Comparison of ENCODE assay signal across 7 cellular contexts in genomic region chr6:57350316-57350842, GRCh38. TPM values are rescaled to one million over a fixed set of nuclear protein-coding genes. Genes with fewer than 3 reads are reported as not detected.
DNase-seq lines count a peak whose midpoint lies in the region; ATAC-seq, FAIRE-seq and TF ChIP-seq lines count a peak whose summit lies in the region.
"Not testable (repeated sequence)": the region's sequence is repeated elsewhere in the genome, so short reads cannot be mapped to it uniquely, and the experiment has no call there.

No MANE protein-coding gene starts in this region.

- not testable (repeated sequence) for H3K79me2 ChIP-seq in endothelial cell of umbilical vein (ENCODE audit: control insufficient read depth, insufficient read depth, low read length)

- not testable (repeated sequence) for H3K9me3 ChIP-seq in endothelial cell of umbilical vein (replicated peaks; ENCODE audit: control insufficient read depth, insufficient read depth, low read length)

- FAIRE-seq in endothelial cell of umbilical vein (lab: Jason Lieb, UNC) = not testable (repeated sequence)

- H3K27me3 ChIP-seq in endothelial cell of umbilical vein (ENCODE audit: control insufficient read depth in 2 of 2, insufficient read depth in 2 of 2, low read length in 2 of 2) = not testable (repeated sequence)

- H3K36me3 ChIP-seq in endothelial cell of umbilical vein (ENCODE audit: control insufficient read depth in 2 of 2, extremely low read depth in 1 of 2, insufficient read depth in 2 of 2, low read length in 2 of 2) = not testable (repeated sequence)

- not testable (repeated sequence) for TF ChIP-seq POLR2A in GM18505 (IDR thresholded peaks at IDR 0.05; ENCODE audit: borderline replicate concordance, extremely low read depth, insufficient read depth, insufficient read length); endothelial cell of umbilical vein (IDR thresholded peaks at IDR 0.05; ENCODE audit: low read depth, low read length)

- DNase-seq in NCI-H82 (lab: John Stamatoyannopoulos, UW) = peak; percentile 53
- DNase-seq in endothelial cell of umbilical vein (ENCODE audit: low read depth, low spot score) = peak; percentile 9

- not testable (repeated sequence) for H2AFZ ChIP-seq in endothelial cell of umbilical vein (ENCODE audit: low read depth, low read length)

- CTCF ChIA-PET in endothelial cell of umbilical vein (lab: Charles Lee) = not testable (repeated sequence)

- H3K4me3 ChIP-seq in endothelial cell of umbilical vein (replicated peaks in 1 of 3; ENCODE audit: insufficient read depth in 1 of 3, low read depth in 1 of 3, low read length in 3 of 3) = not testable (repeated sequence)

- not testable (repeated sequence) for H3K9me1 ChIP-seq in endothelial cell of umbilical vein (replicated peaks; ENCODE audit: control insufficient read depth, extremely low read depth, insufficient read depth, low read length)

- dilution Hi-C loops in endothelial cell of umbilical vein (cut with MboI; ENCODE audit: extremely low pct_ligation_motif_present, low sequenced_read_pairs) = not testable (repeated sequence)

- TF ChIP-seq CTCF in endothelial cell of umbilical vein (IDR thresholded peaks at IDR 0.05; ENCODE audit: extremely low read depth in 1 of 2, insufficient read depth in 1 of 2, low read depth in 1 of 2, low read length in 2 of 2) = not testable (repeated sequence)

- POLR2A ChIA-PET in endothelial cell of umbilical vein (lab: Charles Lee) = not testable (repeated sequence)

- ATAC-seq in GM18505 (IDR thresholded peaks at IDR 0.05; ENCODE audit: unreplicated experiment) (peak; percentile 56), GM19452 (IDR thresholded peaks at IDR 0.05; ENCODE audit: unreplicated experiment) (peak; percentile 59), GM21737 (IDR thresholded peaks at IDR 0.05; ENCODE audit: unreplicated experiment) (peak; percentile 51), HG02884 (IDR thresholded peaks at IDR 0.05; ENCODE audit: unreplicated experiment) (peak; percentile 88), HG03460 (IDR thresholded peaks at IDR 0.05; ENCODE audit: unreplicated experiment) (peak; percentile 65)

- H3K27ac ChIP-seq in endothelial cell of umbilical vein (ENCODE audit: insufficient read depth, low read depth, low read length) = not testable (repeated sequence)

- not testable (repeated sequence) for H3K4me2 ChIP-seq in endothelial cell of umbilical vein (ENCODE audit: insufficient read depth, low read length)

- H4K20me1 ChIP-seq in endothelial cell of umbilical vein (replicated peaks; ENCODE audit: control insufficient read depth, extremely low read depth, insufficient read depth, low read length) = not testable (repeated sequence)

- BruUV-seq in endothelial cell of umbilical vein (replicated peaks; lab: Mats Ljungman, UMichigan) = not testable (repeated sequence)

- intact Hi-C loops in endothelial cell of umbilical vein (cut with micrococcal nuclease) = not testable (repeated sequence)

- H3K4me1 ChIP-seq in endothelial cell of umbilical vein (ENCODE audit: control insufficient read depth, extremely low read depth, insufficient read depth, low read length) = not testable (repeated sequence)

- not testable (repeated sequence) for H3K9ac ChIP-seq in endothelial cell of umbilical vein (replicated peaks; ENCODE audit: extremely low read depth, insufficient read depth, low read length)

RNA-seq across cellular contexts. Expression of gene PRIM2, which starts 32.9 kb away (rescaled TPM):
- 21.0 and 22.5 TPM in 2 replicates for total RNA-seq in endothelial cell of umbilical vein
- 4.4 and 5.3 TPM in 2 replicates for polyA plus RNA-seq in endothelial cell of umbilical vein
- 9.2 and 9.4 TPM in 2 replicates for polyA plus RNA-seq in endothelial cell of umbilical vein (2011; cell fraction: cytosol; rRNA removed)
- 9.4 and 11.0 TPM in 2 replicates for polyA plus RNA-seq in endothelial cell of umbilical vein (2011; cell fraction: nucleus; rRNA removed)
- 8.0 and 15.0 TPM in 2 replicates for polyA plus RNA-seq in endothelial cell of umbilical vein (2012)
- 13.9 and 14.5 TPM in 2 replicates for polyA minus RNA-seq in endothelial cell of umbilical vein
- polyA minus RNA-seq in endothelial cell of umbilical vein (2011; cell fraction: cytosol; rRNA and poly(A)+ RNA removed) = 20.0 TPM
- 35.0 and 56.5 TPM in 2 replicates for polyA minus RNA-seq in endothelial cell of umbilical vein (2011; cell fraction: nucleus; rRNA and poly(A)+ RNA removed)
